Comparison of ENCODE assay signal across 1 cellular context in the genomic region with DNA sequence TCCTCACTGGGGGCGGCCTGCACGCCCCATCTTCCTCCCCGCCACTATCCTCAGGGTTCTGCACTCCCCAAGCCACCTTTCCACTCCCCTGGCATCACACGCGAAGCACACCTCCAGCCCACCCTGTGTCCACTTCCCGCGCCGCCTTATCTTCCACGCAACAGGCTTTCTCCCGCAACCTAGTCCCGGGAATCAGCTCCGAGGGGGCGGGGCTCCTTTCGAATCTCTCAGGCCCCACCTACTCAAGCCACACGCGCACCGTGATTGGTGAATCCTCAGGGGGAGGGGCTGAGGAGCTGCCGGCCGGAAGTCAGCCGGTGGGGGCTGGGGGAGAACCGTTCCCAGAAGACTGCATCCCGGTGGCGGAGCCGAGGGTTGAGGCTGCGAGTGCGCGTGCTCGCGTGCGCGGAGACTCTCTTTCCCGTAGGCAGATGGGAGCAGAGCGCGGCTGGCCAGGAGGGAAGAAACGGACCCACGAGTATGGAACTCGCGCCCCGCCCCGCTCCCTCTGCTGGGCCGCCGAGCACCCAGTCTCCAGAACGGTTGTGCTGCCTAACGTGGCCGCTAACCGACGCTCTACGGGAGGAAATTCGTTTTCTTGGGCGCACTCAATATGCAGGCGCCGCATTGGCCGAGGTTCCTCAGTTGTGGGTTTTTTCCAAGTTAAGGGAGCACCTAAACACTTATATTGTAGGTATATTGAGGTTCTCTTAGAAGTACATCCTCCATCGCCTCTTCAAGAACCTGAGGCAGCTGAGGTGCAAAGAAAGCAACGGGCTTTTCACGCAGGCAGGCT.
TF ChIP-seq lines count a peak whose summit lies in the region.

A gene (minus strand): TSS at position 194 of the 796 bp plus-strand sequence.

TF ChIP-seq in K562, 482 proteins besides CTCF, POLR2A, EP300 and RAD21 (continued from another document and continues in another):
- TF ChIP-seq PYGO2 (tag; IDR thresholded peaks at IDR 0.05) (no peak), ZNF780A (CRISPR knock-in tag; IDR thresholded peaks at IDR 0.05) (no peak), GATAD2B (IDR thresholded peaks at IDR 0.05; ENCODE audit: borderline replicate concordance) (no peak), SAFB (IDR thresholded peaks at IDR 0.05; ENCODE audit: borderline replicate concordance, low read depth, low read length) (peak; percentile 46; the same call in 1 of the 2 replicates), ZNF239 (CRISPR knock-in tag; IDR thresholded peaks at IDR 0.05) (no peak), TCF3 (CRISPR knock-in tag; IDR thresholded peaks at IDR 0.05) (peak; percentile 40; the same call in 1 of the 2 replicates), CBX1 (IDR thresholded peaks at IDR 0.05; ENCODE audit: low read depth) (no peak), MYC (IDR thresholded peaks at IDR 0.05; ENCODE audit: low read depth, low read length) (peak; percentile 81; the same call in 1 of the 2 replicates), MYC (CRISPR knock-in tag; IDR thresholded peaks at IDR 0.05; ENCODE audit: borderline replicate concordance, low read depth) (peak; percentile 77; the same call in 1 of the 2 replicates), COPS2 (conservative IDR thresholded peaks at IDR 0.05) (no peak), JUN (IDR thresholded peaks at IDR 0.05; ENCODE audit: borderline replicate concordance, low read depth, low read length) (peak; percentile 50; the same call in 1 of the 2 replicates), JUN (CRISPR knock-in tag; IDR thresholded peaks at IDR 0.05; ENCODE audit: borderline replicate concordance) (no peak), SIN3B (IDR thresholded peaks at IDR 0.05; ENCODE audit: low read depth) (no peak), HNRNPLL (IDR thresholded peaks at IDR 0.05; ENCODE audit: low read depth, low read length, poor library complexity, severe bottlenecking) (peak; percentile 29), KDM1A (IDR thresholded peaks at IDR 0.05) (no peak; a peak in 1 of 4 replicates), NONO (IDR thresholded peaks at IDR 0.05; ENCODE audit: low read depth in 2 of 2, low read length in 1 of 2) (peak in 1 of 2 experiments; percentile 19; a peak in 2 of 4 replicates), ZNF79 (CRISPR knock-in tag; IDR thresholded peaks at IDR 0.05; ENCODE audit: low read depth) (no peak), DPF2 (IDR thresholded peaks at IDR 0.05) (peak; percentile 70; the same call in 1 of the 2 replicates), EGR1 (conservative IDR thresholded peaks at IDR 0.05) (peak; percentile 64; the same call in 1 of the 2 replicates), HDAC8 (tag; IDR thresholded peaks at IDR 0.05) (peak; percentile 62; the same call in 1 of the 2 replicates), ZNF561 (CRISPR knock-in tag; conservative IDR thresholded peaks at IDR 0.05) (no peak), ZNF324 (CRISPR knock-in tag; IDR thresholded peaks at IDR 0.05) (no peak), SNRNP70 (optimal IDR thresholded peaks at IDR 0.05; ENCODE audit: low read depth, low read length) (no peak), RFX5 (IDR thresholded peaks at IDR 0.05; ENCODE audit: low read depth, low read length) (no peak), NFXL1 (CRISPR knock-in tag; IDR thresholded peaks at IDR 0.05) (no peak), HMGN3 (IDR thresholded peaks at IDR 0.05; ENCODE audit: borderline replicate concordance, extremely low read depth, insufficient read length, low read depth, low read length) (peak; percentile 71), HNRNPH1 (optimal IDR thresholded peaks at IDR 0.05; ENCODE audit: low read depth, low read length) (no peak), ZNF589 (CRISPR knock-in tag; IDR thresholded peaks at IDR 0.05; ENCODE audit: low read depth) (no peak), LCOR (CRISPR knock-in tag; IDR thresholded peaks at IDR 0.05) (peak; percentile 68), HOXB6 (CRISPR knock-in tag; IDR thresholded peaks at IDR 0.05; ENCODE audit: borderline replicate concordance) (no peak), KLF1 (tag; IDR thresholded peaks at IDR 0.05) (0 out of 2 replicates have a peak, but pooled peaks have one; percentile 69), SMARCA5 (IDR thresholded peaks at IDR 0.05) (no peak), ELF1 (tag; IDR thresholded peaks at IDR 0.05) (peak; percentile 87), ZNF76 (CRISPR knock-in tag; IDR thresholded peaks at IDR 0.05; ENCODE audit: borderline replicate concordance) (no peak), MYNN (IDR thresholded peaks at IDR 0.05) (no peak; the same call in 1 of the 2 replicates), MYNN (CRISPR knock-in tag; IDR thresholded peaks at IDR 0.05) (no peak), PHF20 (IDR thresholded peaks at IDR 0.05; ENCODE audit: partially characterized antibody) (peak; percentile 17), ELF4 (CRISPR knock-in tag; IDR thresholded peaks at IDR 0.05) (peak; percentile 7; the same call in 1 of the 2 replicates), ARID1B (IDR thresholded peaks at IDR 0.05) (peak; percentile 81), KDM5B (IDR thresholded peaks at IDR 0.05; ENCODE audit: insufficient replicate concordance, low read depth, low read length) (peak; percentile 90), CSDE1 (IDR thresholded peaks at IDR 0.05) (no peak)
- TF ChIP-seq, protein P1, sequence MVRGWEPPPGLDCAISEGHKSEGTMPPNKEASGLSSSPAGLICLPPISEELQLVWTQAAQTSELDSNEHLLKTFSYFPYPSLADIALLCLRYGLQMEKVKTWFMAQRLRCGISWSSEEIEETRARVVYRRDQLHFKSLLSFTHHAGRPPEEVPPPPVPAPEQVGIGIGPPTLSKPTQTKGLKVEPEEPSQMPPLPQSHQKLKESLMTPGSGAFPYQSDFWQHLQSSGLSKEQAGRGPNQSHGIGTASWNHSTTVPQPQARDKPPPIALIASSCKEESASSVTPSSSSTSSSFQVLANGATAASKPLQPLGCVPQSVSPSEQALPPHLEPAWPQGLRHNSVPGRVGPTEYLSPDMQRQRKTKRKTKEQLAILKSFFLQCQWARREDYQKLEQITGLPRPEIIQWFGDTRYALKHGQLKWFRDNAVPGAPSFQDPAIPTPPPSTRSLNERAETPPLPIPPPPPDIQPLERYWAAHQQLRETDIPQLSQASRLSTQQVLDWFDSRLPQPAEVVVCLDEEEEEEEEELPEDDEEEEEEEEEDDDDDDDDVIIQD (CRISPR knock-in tag; IDR thresholded peaks at IDR 0.05), result peak; percentile 84; the same call in 1 of the 2 replicates
- TF ChIP-seq, protein P2, sequence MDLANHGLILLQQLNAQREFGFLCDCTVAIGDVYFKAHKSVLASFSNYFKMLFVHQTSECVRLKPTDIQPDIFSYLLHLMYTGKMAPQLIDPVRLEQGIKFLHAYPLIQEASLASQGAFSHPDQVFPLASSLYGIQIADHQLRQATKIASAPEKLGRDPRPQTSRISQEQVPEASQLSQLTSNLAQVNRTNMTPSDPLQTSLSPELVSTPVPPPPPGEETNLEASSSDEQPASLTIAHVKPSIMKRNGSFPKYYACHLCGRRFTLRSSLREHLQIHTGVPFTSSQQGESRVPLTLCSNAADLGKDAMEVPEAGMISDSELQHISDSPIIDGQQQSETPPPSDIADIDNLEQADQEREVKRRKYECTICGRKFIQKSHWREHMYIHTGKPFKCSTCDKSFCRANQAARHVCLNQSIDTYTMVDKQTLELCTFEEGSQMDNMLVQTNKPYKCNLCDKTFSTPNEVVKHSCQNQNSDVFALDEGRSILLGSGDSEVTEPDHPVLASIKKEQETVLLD (IDR thresholded peaks at IDR 0.05), result peak; percentile 84
- TF ChIP-seq, protein P3, sequence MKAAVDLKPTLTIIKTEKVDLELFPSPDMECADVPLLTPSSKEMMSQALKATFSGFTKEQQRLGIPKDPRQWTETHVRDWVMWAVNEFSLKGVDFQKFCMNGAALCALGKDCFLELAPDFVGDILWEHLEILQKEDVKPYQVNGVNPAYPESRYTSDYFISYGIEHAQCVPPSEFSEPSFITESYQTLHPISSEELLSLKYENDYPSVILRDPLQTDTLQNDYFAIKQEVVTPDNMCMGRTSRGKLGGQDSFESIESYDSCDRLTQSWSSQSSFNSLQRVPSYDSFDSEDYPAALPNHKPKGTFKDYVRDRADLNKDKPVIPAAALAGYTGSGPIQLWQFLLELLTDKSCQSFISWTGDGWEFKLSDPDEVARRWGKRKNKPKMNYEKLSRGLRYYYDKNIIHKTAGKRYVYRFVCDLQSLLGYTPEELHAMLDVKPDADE (conservative IDR thresholded peaks at IDR 0.05; ENCODE audit: control insufficient read depth, low read depth, low read length), result peak; percentile 91
- TF ChIP-seq, protein P4, sequence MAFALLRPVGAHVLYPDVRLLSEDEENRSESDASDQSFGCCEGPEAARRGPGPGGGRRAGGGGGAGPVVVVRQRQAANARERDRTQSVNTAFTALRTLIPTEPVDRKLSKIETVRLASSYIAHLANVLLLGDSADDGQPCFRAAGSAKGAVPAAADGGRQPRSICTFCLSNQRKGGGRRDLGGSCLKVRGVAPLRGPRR (CRISPR knock-in tag; IDR thresholded peaks at IDR 0.05), result no peak
- TF ChIP-seq, protein P5, sequence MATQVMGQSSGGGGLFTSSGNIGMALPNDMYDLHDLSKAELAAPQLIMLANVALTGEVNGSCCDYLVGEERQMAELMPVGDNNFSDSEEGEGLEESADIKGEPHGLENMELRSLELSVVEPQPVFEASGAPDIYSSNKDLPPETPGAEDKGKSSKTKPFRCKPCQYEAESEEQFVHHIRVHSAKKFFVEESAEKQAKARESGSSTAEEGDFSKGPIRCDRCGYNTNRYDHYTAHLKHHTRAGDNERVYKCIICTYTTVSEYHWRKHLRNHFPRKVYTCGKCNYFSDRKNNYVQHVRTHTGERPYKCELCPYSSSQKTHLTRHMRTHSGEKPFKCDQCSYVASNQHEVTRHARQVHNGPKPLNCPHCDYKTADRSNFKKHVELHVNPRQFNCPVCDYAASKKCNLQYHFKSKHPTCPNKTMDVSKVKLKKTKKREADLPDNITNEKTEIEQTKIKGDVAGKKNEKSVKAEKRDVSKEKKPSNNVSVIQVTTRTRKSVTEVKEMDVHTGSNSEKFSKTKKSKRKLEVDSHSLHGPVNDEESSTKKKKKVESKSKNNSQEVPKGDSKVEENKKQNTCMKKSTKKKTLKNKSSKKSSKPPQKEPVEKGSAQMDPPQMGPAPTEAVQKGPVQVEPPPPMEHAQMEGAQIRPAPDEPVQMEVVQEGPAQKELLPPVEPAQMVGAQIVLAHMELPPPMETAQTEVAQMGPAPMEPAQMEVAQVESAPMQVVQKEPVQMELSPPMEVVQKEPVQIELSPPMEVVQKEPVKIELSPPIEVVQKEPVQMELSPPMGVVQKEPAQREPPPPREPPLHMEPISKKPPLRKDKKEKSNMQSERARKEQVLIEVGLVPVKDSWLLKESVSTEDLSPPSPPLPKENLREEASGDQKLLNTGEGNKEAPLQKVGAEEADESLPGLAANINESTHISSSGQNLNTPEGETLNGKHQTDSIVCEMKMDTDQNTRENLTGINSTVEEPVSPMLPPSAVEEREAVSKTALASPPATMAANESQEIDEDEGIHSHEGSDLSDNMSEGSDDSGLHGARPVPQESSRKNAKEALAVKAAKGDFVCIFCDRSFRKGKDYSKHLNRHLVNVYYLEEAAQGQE (CRISPR knock-in tag; IDR thresholded peaks at IDR 0.05; ENCODE audit: low read depth), result peak; percentile 61
- TF ChIP-seq, protein P6, sequence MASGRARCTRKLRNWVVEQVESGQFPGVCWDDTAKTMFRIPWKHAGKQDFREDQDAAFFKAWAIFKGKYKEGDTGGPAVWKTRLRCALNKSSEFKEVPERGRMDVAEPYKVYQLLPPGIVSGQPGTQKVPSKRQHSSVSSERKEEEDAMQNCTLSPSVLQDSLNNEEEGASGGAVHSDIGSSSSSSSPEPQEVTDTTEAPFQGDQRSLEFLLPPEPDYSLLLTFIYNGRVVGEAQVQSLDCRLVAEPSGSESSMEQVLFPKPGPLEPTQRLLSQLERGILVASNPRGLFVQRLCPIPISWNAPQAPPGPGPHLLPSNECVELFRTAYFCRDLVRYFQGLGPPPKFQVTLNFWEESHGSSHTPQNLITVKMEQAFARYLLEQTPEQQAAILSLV (tag; IDR thresholded peaks at IDR 0.05), result no peak
- TF ChIP-seq, protein P7, sequence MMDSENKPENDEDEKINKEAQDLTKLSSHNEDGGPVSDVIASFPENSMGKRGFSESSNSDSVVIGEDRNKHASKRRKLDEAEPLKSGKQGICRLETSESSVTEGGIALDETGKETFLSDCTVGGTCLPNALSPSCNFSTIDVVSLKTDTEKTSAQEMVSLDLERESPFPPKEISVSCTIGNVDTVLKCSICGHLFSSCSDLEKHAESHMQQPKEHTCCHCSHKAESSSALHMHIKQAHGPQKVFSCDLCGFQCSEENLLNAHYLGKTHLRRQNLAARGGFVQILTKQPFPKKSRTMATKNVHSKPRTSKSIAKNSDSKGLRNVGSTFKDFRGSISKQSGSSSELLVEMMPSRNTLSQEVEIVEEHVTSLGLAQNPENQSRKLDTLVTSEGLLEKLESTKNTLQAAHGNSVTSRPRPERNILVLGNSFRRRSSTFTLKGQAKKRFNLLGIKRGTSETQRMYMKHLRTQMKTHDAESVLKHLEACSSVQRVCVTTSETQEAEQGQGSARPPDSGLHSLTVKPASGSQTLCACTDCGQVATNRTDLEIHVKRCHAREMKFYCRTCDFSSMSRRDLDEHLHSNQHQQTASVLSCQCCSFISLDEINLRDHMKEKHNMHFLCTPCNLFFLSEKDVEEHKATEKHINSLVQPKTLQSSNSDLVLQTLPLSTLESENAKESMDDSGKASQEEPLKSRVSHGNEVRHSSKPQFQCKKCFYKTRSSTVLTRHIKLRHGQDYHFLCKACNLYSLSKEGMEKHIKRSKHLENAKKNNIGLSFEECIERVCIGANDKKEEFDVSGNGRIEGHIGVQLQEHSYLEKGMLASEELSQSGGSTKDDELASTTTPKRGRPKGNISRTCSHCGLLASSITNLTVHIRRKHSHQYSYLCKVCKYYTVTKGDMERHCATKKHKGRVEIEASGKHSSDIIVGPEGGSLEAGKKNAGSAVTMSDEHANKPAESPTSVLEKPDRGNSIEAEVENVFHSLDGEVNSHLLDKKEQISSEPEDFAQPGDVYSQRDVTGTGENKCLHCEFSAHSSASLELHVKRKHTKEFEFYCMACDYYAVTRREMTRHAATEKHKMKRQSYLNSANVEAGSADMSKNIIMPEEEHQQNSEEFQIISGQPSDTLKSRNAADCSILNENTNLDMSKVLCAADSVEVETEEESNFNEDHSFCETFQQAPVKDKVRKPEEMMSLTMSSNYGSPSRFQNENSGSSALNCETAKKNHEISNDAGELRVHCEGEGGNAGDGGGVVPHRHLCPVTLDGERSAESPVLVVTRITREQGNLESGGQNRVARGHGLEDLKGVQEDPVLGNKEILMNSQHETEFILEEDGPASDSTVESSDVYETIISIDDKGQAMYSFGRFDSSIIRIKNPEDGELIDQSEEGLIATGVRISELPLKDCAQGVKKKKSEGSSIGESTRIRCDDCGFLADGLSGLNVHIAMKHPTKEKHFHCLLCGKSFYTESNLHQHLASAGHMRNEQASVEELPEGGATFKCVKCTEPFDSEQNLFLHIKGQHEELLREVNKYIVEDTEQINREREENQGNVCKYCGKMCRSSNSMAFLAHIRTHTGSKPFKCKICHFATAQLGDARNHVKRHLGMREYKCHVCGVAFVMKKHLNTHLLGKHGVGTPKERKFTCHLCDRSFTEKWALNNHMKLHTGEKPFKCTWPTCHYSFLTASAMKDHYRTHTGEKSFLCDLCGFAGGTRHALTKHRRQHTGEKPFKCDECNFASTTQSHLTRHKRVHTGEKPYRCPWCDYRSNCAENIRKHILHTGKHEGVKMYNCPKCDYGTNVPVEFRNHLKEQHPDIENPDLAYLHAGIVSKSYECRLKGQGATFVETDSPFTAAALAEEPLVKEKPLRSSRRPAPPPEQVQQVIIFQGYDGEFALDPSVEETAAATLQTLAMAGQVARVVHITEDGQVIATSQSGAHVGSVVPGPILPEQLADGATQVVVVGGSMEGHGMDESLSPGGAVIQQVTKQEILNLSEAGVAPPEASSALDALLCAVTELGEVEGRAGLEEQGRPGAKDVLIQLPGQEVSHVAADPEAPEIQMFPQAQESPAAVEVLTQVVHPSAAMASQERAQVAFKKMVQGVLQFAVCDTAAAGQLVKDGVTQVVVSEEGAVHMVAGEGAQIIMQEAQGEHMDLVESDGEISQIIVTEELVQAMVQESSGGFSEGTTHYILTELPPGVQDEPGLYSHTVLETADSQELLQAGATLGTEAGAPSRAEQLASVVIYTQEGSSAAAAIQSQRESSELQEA (IDR thresholded peaks at IDR 0.05; ENCODE audit: low read depth), result 0 out of 2 replicates have a peak, but pooled peaks have one; percentile 12
